1 cellular context compared by ENCODE assay signal in genomic region chr10:6813876-6814275, GRCh38.
TF ChIP-seq lines count a peak whose summit lies in the region.

No MANE protein-coding gene starts in this region.

TF ChIP-seq in GM23338, 12 proteins besides CTCF, POLR2A, EP300 and RAD21 (continued from another document):
- no peak for TF ChIP-seq ETS1 (IDR thresholded peaks at IDR 0.05)
- TF ChIP-seq POLR2AphosphoS5 (IDR thresholded peaks at IDR 0.05; ENCODE audit: low read depth), result no peak
- no peak for TF ChIP-seq CREB1 (CRISPR knock-in tag; IDR thresholded peaks at IDR 0.05; ENCODE audit: low read depth)
- no peak for TF ChIP-seq NANOG (IDR thresholded peaks at IDR 0.05; ENCODE audit: borderline replicate concordance)
